In the genomic region with DNA sequence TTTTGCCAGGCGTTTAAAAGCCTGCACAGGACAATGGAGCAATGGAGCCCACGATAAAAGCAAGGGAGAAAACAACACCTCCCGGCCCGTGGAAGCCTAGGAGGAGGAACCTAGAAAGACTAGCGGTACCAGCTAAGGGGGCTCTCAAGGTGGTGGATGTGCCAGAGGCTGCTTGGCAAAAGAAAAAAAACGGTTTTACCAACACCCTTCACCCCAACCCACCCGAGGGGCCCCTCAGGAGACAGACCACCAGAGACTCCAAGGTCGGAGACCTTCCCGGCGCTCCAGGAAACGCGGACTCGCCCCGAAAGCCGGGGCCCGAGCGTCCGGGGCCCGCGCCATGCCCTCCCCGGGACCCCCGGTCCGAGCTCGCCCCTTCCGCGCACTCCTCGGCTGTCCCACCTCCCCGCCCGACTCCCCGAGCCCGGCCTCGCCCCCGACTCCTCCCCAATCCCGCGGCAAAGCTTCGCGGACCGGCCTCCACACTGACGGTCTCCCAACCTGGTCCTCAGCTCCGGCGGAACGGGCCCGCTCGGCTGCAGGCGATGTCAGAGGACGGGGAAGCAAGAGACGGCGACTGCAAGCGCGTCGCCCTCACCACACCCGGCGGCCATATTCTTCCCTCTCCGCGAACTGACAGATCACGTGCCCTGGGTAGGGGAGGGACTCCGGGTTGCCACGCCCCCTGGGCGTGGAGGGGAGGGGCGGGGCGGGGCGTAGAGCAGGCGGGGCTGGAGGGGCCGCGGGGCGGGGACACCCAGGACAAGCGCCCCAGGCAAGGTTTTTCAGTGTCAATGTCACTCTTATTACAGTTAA, we compare ENCODE assay signal across 8 cellular contexts. TPM values are rescaled to one million over a fixed set of nuclear protein-coding genes. Genes with fewer than 3 reads are reported as not detected.
DNase-seq lines count a peak whose midpoint lies in the region; ATAC-seq and TF ChIP-seq lines count a peak whose summit lies in the region.

Gene KIDINS220 (minus strand): TSS at position 635 of the 816 bp plus-strand sequence. CDS start 10,520 bp downstream, outside the sequence.

- H3K9me3 Mint-ChIP-seq in activated CD4-positive, alpha-beta T cell treated with anti-CD3 and anti-CD28 coated beads for 36 hours (ENCODE audit: low read depth) = no peaks in the 10 kb centered on the region
- H3K9me3 Mint-ChIP-seq in chondrocyte (ENCODE audit: low read depth) = no peaks in the 10 kb centered on the region

- peak within 1 kb of the TSS; percentile 98 for H3K27ac Mint-ChIP-seq in activated CD4-positive, alpha-beta T cell treated with anti-CD3 and anti-CD28 coated beads for 36 hours
- H3K27ac Mint-ChIP-seq in chondrocyte (ENCODE audit: unreplicated experiment) = peak within 1 kb of the TSS; percentile 99

- CTCF ChIA-PET in activated CD4-positive, alpha-beta T cell treated with anti-CD3 and anti-CD28 coated beads for 36 hours (lab: Charles Lee) = interaction anchor here (1.3 kb wide), 1 partner anchor 13 kb away, joined by 3 read pairs; no protein-coding TSS in a partner anchor

- peak within 1 kb of the TSS; percentile 99 for H3K4me3 Mint-ChIP-seq in activated CD4-positive, alpha-beta T cell treated with anti-CD3 and anti-CD28 coated beads for 36 hours
- H3K4me3 Mint-ChIP-seq in chondrocyte (ENCODE audit: unreplicated experiment) = peak within 1 kb of the TSS; percentile 100

- H3K4me3 ChIP-seq in AG10803 (ENCODE audit: low read length) = peak within 1 kb of the TSS; percentile 89

- intact Hi-C loops in activated CD4-positive, alpha-beta T cell treated with anti-CD3 and anti-CD28 coated beads for 36 hours (cut with DNase I, micrococcal nuclease) = loop anchor here in 1 of 2 experiments (1.0 to 10.0 kb wide), 7 partner anchors 33 to 1468 kb away; partner anchors contain the start of genes ADAM17, CPSF3, HPCAL1 and ITGB1BP1

- TF ChIP-seq CTCF in AG10803 (conservative IDR thresholded peaks at IDR 0.05; ENCODE audit: low read length) (no peak), chondrocyte (IDR thresholded peaks at IDR 0.05) (no peak)

- ATAC-seq in GM19023 (IDR thresholded peaks at IDR 0.05; ENCODE audit: unreplicated experiment) = peak; percentile 89
- peak; percentile 88 for ATAC-seq in HG03196 (IDR thresholded peaks at IDR 0.05; ENCODE audit: unreplicated experiment)
- ATAC-seq in activated CD4-positive, alpha-beta T cell treated with anti-CD3 and anti-CD28 coated beads for 36 hours = peak; percentile 95

- no peaks in the 10 kb centered on the region for H3K27me3 Mint-ChIP-seq in activated CD4-positive, alpha-beta T cell treated with anti-CD3 and anti-CD28 coated beads for 36 hours
- H3K27me3 Mint-ChIP-seq in chondrocyte (ENCODE audit: low read depth) = no peaks in the 10 kb centered on the region

- H3K36me3 Mint-ChIP-seq in activated CD4-positive, alpha-beta T cell treated with anti-CD3 and anti-CD28 coated beads for 36 hours (ENCODE audit: low read depth) = peaks cover 3% of the 10 kb centered on the region
- H3K36me3 Mint-ChIP-seq in chondrocyte (ENCODE audit: low read depth) = no peaks in the 10 kb centered on the region

- DNase-seq in AG10803 (ENCODE audit: low read depth) (peak; percentile 79), NCI-H345 (lab: John Stamatoyannopoulos, UW) (peak; percentile 85), chondrocyte (ENCODE audit: low spot score) (no peak), kidney glomerular epithelial cell (lab: John Stamatoyannopoulos, UW) (peak; percentile 43)
- DNase-seq in activated CD4-positive, alpha-beta T cell treated with anti-CD3 and anti-CD28 coated beads for 36 hours = peak; percentile 92
- DNase-seq in stimulated activated CD4-positive, alpha-beta T cell treated with anti-CD3 and anti-CD28 coated beads, Interleukin-1b, Interleukin-23, amount 100 ng/mL, for 1 hour (ENCODE audit: low read depth in 2 of 2) = peak; percentile 74

- POLR2A ChIA-PET in activated CD4-positive, alpha-beta T cell treated with anti-CD3 and anti-CD28 coated beads for 36 hours (lab: Charles Lee) = no interaction called here

- H3K4me1 Mint-ChIP-seq in activated CD4-positive, alpha-beta T cell treated with anti-CD3 and anti-CD28 coated beads for 36 hours = peaks cover 39% of the 10 kb centered on the region
- H3K4me1 Mint-ChIP-seq in chondrocyte (ENCODE audit: low read depth) = peaks cover 32% of the 10 kb centered on the region

RNA-seq across cellular contexts. Expression of gene KIDINS220, which starts in this region (rescaled TPM):
- total RNA-seq in activated CD4-positive, alpha-beta T cell treated with anti-CD3 and anti-CD28 coated beads for 36 hours = 10 to 100 TPM; 22.7 to 24.4 TPM
- total RNA-seq in chondrocyte = 65.2 to 68.2 TPM (median 66.3 TPM) in 3 replicates
